Comparison of ENCODE assay signal across 14 cellular contexts in the genomic region with DNA sequence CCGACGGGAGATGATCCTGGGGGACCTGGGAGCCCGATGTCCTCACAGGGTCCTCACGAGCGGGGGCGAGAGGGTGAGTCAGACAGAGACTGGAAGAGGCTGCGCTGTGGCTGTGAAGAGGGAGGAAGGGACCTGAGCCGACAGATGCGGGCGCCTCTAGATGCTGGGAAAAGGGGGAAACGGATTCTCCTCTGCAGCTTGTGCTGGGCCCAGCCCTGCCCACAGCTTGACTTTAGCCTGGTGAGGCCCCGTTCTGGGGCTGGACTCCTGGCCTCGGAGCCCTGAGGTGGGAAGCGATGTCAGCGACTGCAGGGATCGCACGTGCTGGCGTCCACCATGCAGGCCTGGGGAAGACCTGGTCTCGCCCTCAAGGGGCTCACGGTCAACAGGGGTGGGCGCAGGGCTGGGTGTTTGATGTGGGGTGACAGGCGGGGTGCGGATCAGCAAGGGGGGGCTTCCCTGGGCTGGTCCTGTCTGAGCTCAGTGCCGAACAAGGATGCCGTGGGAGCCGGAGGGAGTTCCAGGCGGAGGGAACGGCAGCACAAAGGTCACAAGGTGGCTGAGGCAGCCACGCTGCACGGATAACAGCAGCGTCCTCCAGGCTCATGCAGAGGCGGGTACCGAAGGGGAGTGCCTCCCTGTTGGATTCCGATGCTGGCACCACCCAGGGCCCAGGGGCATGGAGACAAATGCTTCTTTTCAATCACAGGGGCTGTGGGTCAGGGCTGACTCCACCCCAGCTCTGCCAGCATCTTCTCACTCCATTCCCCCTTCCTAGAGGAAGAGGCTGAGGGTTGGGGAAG. TPM values are rescaled to one million over a fixed set of nuclear protein-coding genes. Genes with fewer than 3 reads are reported as not detected.
DNase-seq lines count a peak whose midpoint lies in the region; ATAC-seq and TF ChIP-seq lines count a peak whose summit lies in the region.
"Had no signal": no experiment of that assay in that cellular context is flagged by ENCODE, and none has a peak within 500 bp of the region (broad histone marks: within the 10 kb centered on the region; RNA-seq: fewer than 3 reads in every experiment).

No MANE protein-coding gene starts in this region.

- H3K36me3 Mint-ChIP-seq in osteocyte (ENCODE audit: unreplicated experiment) = no peaks in the 10 kb centered on the region
- H3K36me3 Mint-ChIP-seq in activated CD8-positive, alpha-beta memory T cell treated with anti-CD3 and anti-CD28 coated beads, Interleukin-2, amount 10 ng/mL, durations not matched to agents 7 days and 5 days = peaks cover 8% of the 10 kb centered on the region
- H3K36me3 Mint-ChIP-seq in activated T-helper 17 cell treated with anti-CD3 and anti-CD28 coated beads, Interleukin-2, amount 50 U/mL, for 72 hours (ENCODE audit: low read depth) = peaks cover 4% of the 10 kb centered on the region

- peaks cover 0 to 13% of the 10 kb centered on the region in 2 donors for H3K36me3 ChIP-seq in vagina

- H3K27me3 ChIP-seq in vagina = no peaks in the 10 kb centered on the region

- DNase-seq in left cardiac atrium = peak; percentile 36
- no peak for DNase-seq in Right ventricle myocardium inferior (ENCODE audit: missing footprints)
- peak; percentile 40 for DNase-seq in fibroblast of pulmonary artery (ENCODE audit: low read depth)
- DNase-seq in osteocyte (ENCODE audit: extremely low spot score, unreplicated experiment) = no peak
- DNase-seq in vagina (ENCODE audit: extremely low spot score in 2 of 2) = no peak
- DNase-seq in activated CD8-positive, alpha-beta memory T cell treated with anti-CD3 and anti-CD28 coated beads, Interleukin-2, amount 10 ng/mL, durations not matched to agents 7 days and 5 days = no peak
- DNase-seq: activated CD4-positive, alpha-beta T cell treated with anti-CD3 and anti-CD28 coated beads for 4 hours; DND-41; naive thymus-derived CD4-positive, alpha-beta T cell; NCI-H510A; stimulated activated CD4-positive, alpha-beta T cell treated with anti-CD3 and anti-CD28 coated beads, Interleukin-2, amount 100 ng/mL, for 48 hours; stimulated activated naive CD8-positive, alpha-beta T cell treated with anti-CD3 and anti-CD28 coated beads, Interleukin-15, amount 100 ng/mL, for 72 hours had no signal

- no peaks in the 10 kb centered on the region for H3K9me3 Mint-ChIP-seq in osteocyte (ENCODE audit: unreplicated experiment)
- H3K9me3 Mint-ChIP-seq in activated CD8-positive, alpha-beta memory T cell treated with anti-CD3 and anti-CD28 coated beads, Interleukin-2, amount 10 ng/mL, durations not matched to agents 7 days and 5 days (ENCODE audit: low read depth) = no peaks in the 10 kb centered on the region
- H3K9me3 Mint-ChIP-seq in activated T-helper 17 cell treated with anti-CD3 and anti-CD28 coated beads, Interleukin-2, amount 50 U/mL, for 72 hours = no peaks in the 10 kb centered on the region
- H3K9me3 Mint-ChIP-seq: naive thymus-derived CD4-positive, alpha-beta T cell; stimulated activated naive CD8-positive, alpha-beta T cell treated with anti-CD3 and anti-CD28 coated beads, Interleukin-15, amount 100 ng/mL, for 72 hours had no signal

- ATAC-seq in left cardiac atrium (no peak), Right ventricle myocardium inferior (no peak), HG03196 (IDR thresholded peaks at IDR 0.05; ENCODE audit: unreplicated experiment) (no peak)
- ATAC-seq in activated CD8-positive, alpha-beta memory T cell treated with anti-CD3 and anti-CD28 coated beads, Interleukin-2, amount 10 ng/mL, durations not matched to agents 7 days and 5 days = no peak
- no peak for ATAC-seq in activated T-helper 17 cell treated with anti-CD3 and anti-CD28 coated beads, Interleukin-2, amount 50 U/mL, for 72 hours (replicated peaks)
- ATAC-seq: naive thymus-derived CD4-positive, alpha-beta T cell; stimulated activated naive CD8-positive, alpha-beta T cell treated with anti-CD3 and anti-CD28 coated beads, Interleukin-15, amount 100 ng/mL, for 72 hours had no signal

- H3K4me3 ChIP-seq in fibroblast of pulmonary artery (replicated peaks; ENCODE audit: low read depth, low read length) (no peak overlapping the region), vagina (no peak overlapping the region)

- intact Hi-C loops in left cardiac atrium (cut with DNase I) = loop anchor here in 1 of 2 donors (10.0 kb wide), 1 partner anchor 536 kb away; no protein-coding TSS in a partner anchor
- intact Hi-C loops in Right ventricle myocardium inferior (cut with DNase I) = no loop called here
- intact Hi-C loops in vagina (cut with DNase I) = loop anchor here (1.0 kb wide), 1 partner anchor 31 kb away; no protein-coding TSS in a partner anchor

- H3K27ac Mint-ChIP-seq in osteocyte (ENCODE audit: unreplicated experiment) = peak overlapping the region; percentile 97
- H3K27ac Mint-ChIP-seq in activated CD8-positive, alpha-beta memory T cell treated with anti-CD3 and anti-CD28 coated beads, Interleukin-2, amount 10 ng/mL, durations not matched to agents 7 days and 5 days = no peak overlapping the region
- no peak overlapping the region for H3K27ac Mint-ChIP-seq in activated T-helper 17 cell treated with anti-CD3 and anti-CD28 coated beads, Interleukin-2, amount 50 U/mL, for 72 hours
- H3K27ac Mint-ChIP-seq: naive thymus-derived CD4-positive, alpha-beta T cell; stimulated activated naive CD8-positive, alpha-beta T cell treated with anti-CD3 and anti-CD28 coated beads, Interleukin-15, amount 100 ng/mL, for 72 hours had no signal

- CTCF ChIA-PET in activated CD8-positive, alpha-beta memory T cell treated with anti-CD3 and anti-CD28 coated beads, Interleukin-2, amount 10 ng/mL, durations not matched to agents 7 days and 5 days (lab: Charles Lee) = interaction anchor here (1.2 to 3.0 kb wide), 4 partner anchors 24 to 44 kb away, joined by 3 to 17 read pairs (median 7); partner anchors contain the start of gene PIP5K1C

- peaks cover 61% of the 10 kb centered on the region for H3K4me1 ChIP-seq in vagina

- peak overlapping the region; percentile 99 for H3K27ac ChIP-seq in vagina

- no peaks in the 10 kb centered on the region for H3K9me3 ChIP-seq in vagina

- peak overlapping the region; percentile 42 for H3K4me3 Mint-ChIP-seq in osteocyte (ENCODE audit: unreplicated experiment)
- H3K4me3 Mint-ChIP-seq in activated CD8-positive, alpha-beta memory T cell treated with anti-CD3 and anti-CD28 coated beads, Interleukin-2, amount 10 ng/mL, durations not matched to agents 7 days and 5 days = no peak overlapping the region
- no peak overlapping the region for H3K4me3 Mint-ChIP-seq in activated T-helper 17 cell treated with anti-CD3 and anti-CD28 coated beads, Interleukin-2, amount 50 U/mL, for 72 hours
- H3K4me3 Mint-ChIP-seq: naive thymus-derived CD4-positive, alpha-beta T cell had no signal

- TF ChIP-seq CTCF in fibroblast of pulmonary artery (IDR thresholded peaks at IDR 0.05; ENCODE audit: low read length, missing control alignments) (no peak), osteocyte (IDR thresholded peaks at IDR 0.05) (no peak), vagina (IDR thresholded peaks at IDR 0.05) (no peak)

- no peak for TF ChIP-seq POLR2A in vagina (IDR thresholded peaks at IDR 0.05)

- no peaks in the 10 kb centered on the region for H3K27me3 Mint-ChIP-seq in osteocyte (ENCODE audit: unreplicated experiment)
- no peaks in the 10 kb centered on the region for H3K27me3 Mint-ChIP-seq in activated CD8-positive, alpha-beta memory T cell treated with anti-CD3 and anti-CD28 coated beads, Interleukin-2, amount 10 ng/mL, durations not matched to agents 7 days and 5 days
- no peaks in the 10 kb centered on the region for H3K27me3 Mint-ChIP-seq in activated T-helper 17 cell treated with anti-CD3 and anti-CD28 coated beads, Interleukin-2, amount 50 U/mL, for 72 hours
- H3K27me3 Mint-ChIP-seq: naive thymus-derived CD4-positive, alpha-beta T cell; stimulated activated naive CD8-positive, alpha-beta T cell treated with anti-CD3 and anti-CD28 coated beads, Interleukin-15, amount 100 ng/mL, for 72 hours had no signal

- peaks cover 55% of the 10 kb centered on the region for H3K4me1 Mint-ChIP-seq in osteocyte (ENCODE audit: unreplicated experiment)
- peaks cover 38% of the 10 kb centered on the region for H3K4me1 Mint-ChIP-seq in activated CD8-positive, alpha-beta memory T cell treated with anti-CD3 and anti-CD28 coated beads, Interleukin-2, amount 10 ng/mL, durations not matched to agents 7 days and 5 days
- H3K4me1 Mint-ChIP-seq in activated T-helper 17 cell treated with anti-CD3 and anti-CD28 coated beads, Interleukin-2, amount 50 U/mL, for 72 hours = peaks cover 7% of the 10 kb centered on the region

RNA-seq across cellular contexts. Expression of gene PIP5K1C, which starts 31.7 kb away (rescaled TPM):
- total RNA-seq in left cardiac atrium (10 to 100 TPM; 36.6 to 44.3 TPM), Right ventricle myocardium inferior (34.7 TPM), osteocyte (73.0 and 75.7 TPM in 2 replicates), vagina (24.1 TPM)
- 10 to 100 TPM; 23.9 to 37.7 TPM for total RNA-seq in activated CD8-positive, alpha-beta memory T cell treated with anti-CD3 and anti-CD28 coated beads, Interleukin-2, amount 10 ng/mL, durations not matched to agents 7 days and 5 days
- 10 to 100 TPM; 16.1 to 26.2 TPM for total RNA-seq in activated T-helper 17 cell treated with anti-CD3 and anti-CD28 coated beads, Interleukin-2, amount 50 U/mL, for 72 hours

RNA-seq across cellular contexts. Expression of gene TJP3, which starts 39.7 kb away (rescaled TPM):
- total RNA-seq in left cardiac atrium (under 1 TPM in 1 of 2 donors, not detected in 1; 0.32 TPM), Right ventricle myocardium inferior (0.62 TPM), osteocyte (not detected in 2 replicates), vagina (17.7 TPM)
- total RNA-seq in activated CD8-positive, alpha-beta memory T cell treated with anti-CD3 and anti-CD28 coated beads, Interleukin-2, amount 10 ng/mL, durations not matched to agents 7 days and 5 days = 1 to 10 TPM; 1.0 to 1.3 TPM
- total RNA-seq in activated T-helper 17 cell treated with anti-CD3 and anti-CD28 coated beads, Interleukin-2, amount 50 U/mL, for 72 hours = 1 to 10 TPM; 1.5 to 8.6 TPM

RNA-seq across cellular contexts. Expression of gene CACTIN, which starts 41.9 kb away (rescaled TPM):
- total RNA-seq in left cardiac atrium (10 to 100 TPM; 12.5 to 12.9 TPM), Right ventricle myocardium inferior (12.6 TPM), osteocyte (24.7 and 26.6 TPM in 2 replicates), vagina (36.3 TPM)
- 10 to 100 TPM; 33.4 to 33.7 TPM for total RNA-seq in activated CD8-positive, alpha-beta memory T cell treated with anti-CD3 and anti-CD28 coated beads, Interleukin-2, amount 10 ng/mL, durations not matched to agents 7 days and 5 days
- 10 to 100 TPM; 22.9 to 31.8 TPM for total RNA-seq in activated T-helper 17 cell treated with anti-CD3 and anti-CD28 coated beads, Interleukin-2, amount 50 U/mL, for 72 hours

Comparison
In these comparisons a context has a peak if more than half of its experiments do, and no peak if none do; other contexts are left out.
1. DNase-seq: peak in left cardiac atrium (single experiment) and fibroblast of pulmonary artery (single experiment); none in Right ventricle myocardium inferior (single experiment), osteocyte (single experiment), vagina (0 of 2) and activated CD8-positive, alpha-beta memory T cell treated with anti-CD3 and anti-CD28 coated beads, Interleukin-2, amount 10 ng/mL, durations not matched to agents 7 days and 5 days (single experiment).